Comparison of ENCODE assay signal across 20 cellular contexts in genomic region chr19:35988824-35989223, GRCh38. TPM values are rescaled to one million over a fixed set of nuclear protein-coding genes. Genes with fewer than 3 reads are reported as not detected.
DNase-seq lines count a peak whose midpoint lies in the region; ATAC-seq, FAIRE-seq and TF ChIP-seq lines count a peak whose summit lies in the region.
"Had no signal": no experiment of that assay in that cellular context is flagged by ENCODE, and none has a peak within 500 bp of the region (broad histone marks: within the 10 kb centered on the region; RNA-seq: fewer than 3 reads in every experiment).

No MANE protein-coding gene starts in this region.

- TF ChIP-seq CTCF in A549 (IDR thresholded peaks at IDR 0.05) (no peak), HEK293 (tag by site-specific recombination; IDR thresholded peaks at IDR 0.05) (no peak), K562 (IDR thresholded peaks at IDR 0.05 in 2 of 3, conservative IDR thresholded peaks at IDR 0.05 in 1 of 3; ENCODE audit: insufficient read depth in 2 of 3, low read depth in 1 of 3, low read length in 3 of 3) (no peak)

- no peak for DNase-seq in A549 (ENCODE audit: low read depth in 1 of 2, low spot score in 1 of 2)
- no peak for DNase-seq in K562 (ENCODE audit: extremely low read depth in 1 of 4, low spot score in 3 of 4)
- no peak for DNase-seq in left colon
- no peak for DNase-seq in mesendoderm
- DNase-seq: 8988T; AML-193; Caco-2; Calu3; CD4-positive, alpha-beta T cell; CD8-positive, alpha-beta T cell; DMS79 treated with DMSO at 0.1 percent for 48 hours; GF-D8 had no signal

- no peak overlapping the region for H3K9ac ChIP-seq in K562 (ENCODE audit: insufficient read depth in 1 of 2, low read depth in 2 of 2, low read length in 2 of 2)
- H3K9ac ChIP-seq in mesendoderm (ENCODE audit: low read length), result no peak overlapping the region
- H3K9ac ChIP-seq: BLaER1 treated with 17β-estradiol and CSF1 and Interleukin-3, amounts not matched to agents 10 nM and 100 nM had no signal

- no peak overlapping the region for H3K4ac ChIP-seq in mesendoderm (ENCODE audit: low read depth, low read length)

- no peaks in the 10 kb centered on the region for H3K4me1 ChIP-seq in A549
- peaks cover 8% of the 10 kb centered on the region for H3K4me1 ChIP-seq in HEK293 (ENCODE audit: control insufficient read depth, insufficient read depth, low read length)
- peaks cover 0 to 14% of the 10 kb centered on the region in 2 experiments; a peak in 2 of 5 replicates for H3K4me1 ChIP-seq in K562 (replicated peaks in 1 of 2; ENCODE audit: control insufficient read depth in 2 of 2, insufficient read depth in 2 of 2, low read length in 2 of 2)
- no peaks in the 10 kb centered on the region for H3K4me1 ChIP-seq in mesendoderm (ENCODE audit: control insufficient read depth, low read depth, low read length)
- H3K4me1 ChIP-seq: Caco-2 had no signal

- TF ChIP-seq EP300 in A549 (IDR thresholded peaks at IDR 0.05) (no peak), K562 (IDR thresholded peaks at IDR 0.05; ENCODE audit: low read length) (no peak)

- H4K20me1 ChIP-seq in K562 (replicated peaks; ENCODE audit: control insufficient read depth, insufficient read depth, low read length), result no peaks in the 10 kb centered on the region

- TF ChIP-seq POLR2A in A549 (IDR thresholded peaks at IDR 0.05; ENCODE audit: low read length) (no peak), K562 (conservative IDR thresholded peaks at IDR 0.05) (no peak)

- intact Hi-C loops in K562 (cut with micrococcal nuclease), result no loop called here
- intact Hi-C loops in left colon (cut with DNase I, micrococcal nuclease), result no loop called here

- FAIRE-seq in A549 (lab: Jason Lieb, UNC) (no peak), K562 (lab: Jason Lieb, UNC) (no peak)
- FAIRE-seq: A204.1, G401.6, GM12891, GM19239 had no signal

- no peak overlapping the region for H3K56ac ChIP-seq in mesendoderm (ENCODE audit: low read length)

- H3K27ac ChIP-seq in A549 (no peak overlapping the region), HEK293 (ENCODE audit: extremely low read depth, low read depth, low read length) (no peak overlapping the region), K562 (ENCODE audit: extremely low read depth, low read depth, low read length) (no peak overlapping the region), mesendoderm (ENCODE audit: low read depth, low read length) (no peak overlapping the region)
- H3K27ac ChIP-seq: BLaER1 treated with 17β-estradiol and CSF1 and Interleukin-3, amounts not matched to agents 10 nM and 100 nM; C4-2B had no signal

- H2BK120ac ChIP-seq in mesendoderm (ENCODE audit: low read depth, low read length), result no peak overlapping the region

- H3K23ac ChIP-seq in mesendoderm (ENCODE audit: low read length), result no peak overlapping the region

- H3K4me3 ChIP-seq in A549 (no peak overlapping the region), HEK293 (ENCODE audit: low read depth, low read length) (no peak overlapping the region), K562 (no peak overlapping the region), mesendoderm (ENCODE audit: low read length) (no peak overlapping the region)
- H3K4me3 ChIP-seq: BLaER1 treated with 17β-estradiol and CSF1 and Interleukin-3, amounts not matched to agents 10 nM and 100 nM had no signal

- no TSS peak for BruUV-seq in K562 (replicated peaks; lab: Mats Ljungman, UMichigan)

- POLR2A ChIA-PET in A549 (lab: Yijun Ruan, JAX) (interaction anchor here (0.6 kb wide), 1 partner anchor 70 kb away, joined by 3 read pairs; no protein-coding TSS in a partner anchor), HEK293 (lab: Yijun Ruan, JAX) (no interaction called here), K562 (lab: Yijun Ruan, JAX) (no interaction called here)

- no peak for ATAC-seq in A549
- no peak for ATAC-seq in K562
- no peak for ATAC-seq in left colon
- ATAC-seq in HG02571 (IDR thresholded peaks at IDR 0.05; ENCODE audit: unreplicated experiment), result no peak
- ATAC-seq: CD8-positive, alpha-beta T cell had no signal

- H3K36me3 ChIP-seq in HEK293 (ENCODE audit: control insufficient read depth in 2 of 2, insufficient read depth in 1 of 2, low read length in 2 of 2) (no peaks in the 10 kb centered on the region), K562 (ENCODE audit: control insufficient read depth, insufficient read depth, low read length) (no peaks in the 10 kb centered on the region), mesendoderm (ENCODE audit: control insufficient read depth, insufficient read depth, low read length) (no peaks in the 10 kb centered on the region)
- H3K36me3 ChIP-seq: BLaER1 treated with 17β-estradiol and CSF1 and Interleukin-3, amounts not matched to agents 10 nM and 100 nM had no signal

- no peaks in the 10 kb centered on the region for H3K9me1 ChIP-seq in K562 (ENCODE audit: control insufficient read depth, insufficient read depth, low read length)

- H2BK15ac ChIP-seq in mesendoderm (replicated peaks; ENCODE audit: low read depth), result no peak overlapping the region

- H3K18ac ChIP-seq in mesendoderm (ENCODE audit: low read length), result no peak overlapping the region

- no peaks in the 10 kb centered on the region for H3K79me1 ChIP-seq in mesendoderm (ENCODE audit: low read length)

- peaks cover 9% of the 10 kb centered on the region; the same call in 2 of the 3 replicates for H3K9me3 ChIP-seq in A549
- H3K9me3 ChIP-seq in HEK293 (ENCODE audit: control insufficient read depth, insufficient read depth, low read depth, low read length), result no peaks in the 10 kb centered on the region
- H3K9me3 ChIP-seq in K562 (replicated peaks; ENCODE audit: control insufficient read depth, insufficient read depth, low read depth, low read length), result peaks cover 3% of the 10 kb centered on the region

- H4K8ac ChIP-seq in mesendoderm (ENCODE audit: low read depth, low read length), result no peak overlapping the region

- peaks cover 10 to 25% of the 10 kb centered on the region in 2 experiments; a peak in 4 of 5 replicates for H3K27me3 ChIP-seq in K562 (ENCODE audit: control insufficient read depth in 2 of 2, insufficient read depth in 2 of 2, low read length in 2 of 2)
- no peaks in the 10 kb centered on the region for H3K27me3 ChIP-seq in mesendoderm (ENCODE audit: insufficient read depth, low read length, poor library complexity)

- H3K79me2 ChIP-seq in K562 (ENCODE audit: control insufficient read depth, insufficient read depth, low read length), result no peaks in the 10 kb centered on the region
- H3K79me2 ChIP-seq in mesendoderm (ENCODE audit: control insufficient read depth, insufficient read depth, low read length), result no peaks in the 10 kb centered on the region

- H2AK5ac ChIP-seq in mesendoderm (ENCODE audit: low read length), result no peak overlapping the region

- CTCF ChIA-PET in A549 (lab: Yijun Ruan, JAX) (interaction anchor here (0.6 to 1.2 kb wide), 4 partner anchors 27 to 335 kb away, joined by 3 to 4 read pairs (median 3); partner anchors contain the start of gene THAP8), HEK293 (lab: Yijun Ruan, JAX) (interaction anchor here (0.7 to 2.2 kb wide), 3 partner anchors 9 to 42 kb away, joined by 3 to 9 read pairs (median 3); no protein-coding TSS in a partner anchor), K562 (lab: Yijun Ruan, JAX; ENCODE audit: low intra/inter-chr PET ratio) (no interaction called here)

- 46% methylated on average over 3 of the region's 3 CpGs for WGBS in A549 (ENCODE audit: missing lambda C conversion rate)
- 3% methylated on average over 2 of the region's 3 CpGs for WGBS in K562 (ENCODE audit: insufficient coverage, low coverage, missing lambda C conversion rate)
- WGBS in mesendoderm (ENCODE audit: extremely low coverage, insufficient coverage, low lambda C conversion rate), result no CpG with 5 or more reads among the region's 3 CpGs

- no peak overlapping the region for H2BK5ac ChIP-seq in mesendoderm (ENCODE audit: low read length)

- H2AFZ ChIP-seq in K562 (ENCODE audit: low read depth, low read length), result no peak overlapping the region

- TF ChIP-seq RAD21 in A549 (conservative IDR thresholded peaks at IDR 0.05 in 1 of 2, IDR thresholded peaks at IDR 0.05 in 1 of 2), result no peak
- TF ChIP-seq RAD21 in K562 (CRISPR knock-in tag; conservative IDR thresholded peaks at IDR 0.05 in 1 of 2, IDR thresholded peaks at IDR 0.05 in 1 of 2), result no peak

- H3K4me2 ChIP-seq in A549, result no peak overlapping the region
- H3K4me2 ChIP-seq in K562 (ENCODE audit: insufficient read depth, low read length), result no peak overlapping the region
- no peak overlapping the region for H3K4me2 ChIP-seq in mesendoderm (ENCODE audit: low read length)
- H3K4me2 ChIP-seq: BLaER1 treated with 17β-estradiol and CSF1 and Interleukin-3, amounts not matched to agents 10 nM and 100 nM had no signal

- in situ Hi-C loops in K562 (cut with MboI), result no loop called here

- H4K5ac ChIP-seq in mesendoderm (ENCODE audit: low read length), result no peak overlapping the region

RNA-seq across cellular contexts. Expression of gene SDHAF1, which starts 6.2 kb away (rescaled TPM):
- polyA plus RNA-seq in A549 (2011; rRNA removed) (22.8 and 25.3 TPM in 2 replicates), A549 (2017; fragmentation: RNase III; extraction: RNeasy Plus Mini Kit Qiagen cat#74134 plus additional on column Dnase treatment) (22.6 to 27.1 TPM (median 23.2 TPM) in 3 replicates), K562 (2011; rRNA removed) (18.8 and 19.4 TPM in 2 replicates), K562 (2014; fragmentation: Illumina TruSeq; extraction: Trizol) (13.7 and 24.9 TPM in 2 replicates), K562 (2014; fragmentation: Nextera tagmentation; extraction: Ambion mirVana) (1 to 10 TPM in 1 of 2 experiments, under 1 TPM in 1; 0.42 to 1.1 TPM), K562 (2014; rRNA removed) (55.7 and 56.6 TPM in 2 replicates)
- 55.6 and 62.5 TPM in 2 replicates for polyA plus RNA-seq in A549 (2012; cell fraction: cytosol; rRNA removed)
- polyA plus RNA-seq in A549 (2012; cell fraction: nucleus; rRNA removed), result 41.6 and 44.6 TPM in 2 replicates
- polyA minus RNA-seq in A549 (2011; rRNA and poly(A)+ RNA removed), result 5.9 and 8.5 TPM in 2 replicates
- total RNA-seq in K562 (2011; cell fraction: chromatin; rRNA removed; ENCODE audit: low replicate concordance), result 6.0 and 23.0 TPM in 2 replicates
- 33.8 and 36.0 TPM in 2 replicates for total RNA-seq in K562 (2011; cell fraction: nucleolus; rRNA removed)
- 21.1 and 21.8 TPM in 2 replicates for total RNA-seq in K562 (2011; cell fraction: nucleoplasm; rRNA removed)
- total RNA-seq in K562 (2014; rRNA removed) (48.4 and 62.7 TPM in 2 replicates), K562 (2014; rRNA removed; fragmentation: Illumina TruSeq; extraction: Trizol) (14.8 and 15.3 TPM in 2 replicates), K562 (2015; rRNA removed; fragmentation: Illumina TruSeq; extraction: Trizol) (23.5 and 24.7 TPM in 2 replicates), K562 (2021) (32.3 and 37.3 TPM in 2 replicates), left colon (10 to 100 TPM; 19.6 to 20.0 TPM)
- 34.5 and 61.0 TPM in 2 replicates for polyA plus RNA-seq in K562 (2011; cell fraction: cytosol; rRNA removed)
- polyA plus RNA-seq in K562 (2011; cell fraction: nucleus; rRNA removed), result 16.5 and 24.0 TPM in 2 replicates
- polyA plus RNA-seq in K562 (2012), result 23.1 and 26.8 TPM in 2 replicates
- polyA minus RNA-seq in K562 (2011; rRNA and poly(A)+ RNA removed), result 3.9 and 4.7 TPM in 2 replicates
- 8.4 and 11.7 TPM in 2 replicates for polyA minus RNA-seq in K562 (2011; cell fraction: cytosol; rRNA and poly(A)+ RNA removed)
- 9.4 and 13.3 TPM in 2 replicates for polyA minus RNA-seq in K562 (2011; cell fraction: nucleus; rRNA and poly(A)+ RNA removed)
- 13.9 TPM for polyA plus RNA-seq in mesendoderm (2013, experiment 1 of 2)
- 14.6 TPM for polyA plus RNA-seq in mesendoderm (2013, experiment 2 of 2)

RNA-seq across cellular contexts. Expression of gene SYNE4, which starts 19.8 kb away (rescaled TPM):
- polyA plus RNA-seq in A549 (2011; rRNA removed) (0.56 and 0.60 TPM in 2 replicates), A549 (2017; fragmentation: RNase III; extraction: RNeasy Plus Mini Kit Qiagen cat#74134 plus additional on column Dnase treatment) (0.37 to 0.49 TPM (median 0.44 TPM) in 3 replicates), K562 (2011; rRNA removed) (0.65 and 0.87 TPM in 2 replicates), K562 (2014; fragmentation: Illumina TruSeq; extraction: Trizol) (0.28 and 0.37 TPM in 2 replicates), K562 (2014; fragmentation: Nextera tagmentation; extraction: Ambion mirVana) (under 1 TPM; 0.03 to 0.21 TPM), K562 (2014; rRNA removed) (0.48 and 1.1 TPM in 2 replicates)
- 0.47 and 0.52 TPM in 2 replicates for polyA plus RNA-seq in A549 (2012; cell fraction: cytosol; rRNA removed)
- 4.8 and 5.1 TPM in 2 replicates for polyA plus RNA-seq in A549 (2012; cell fraction: nucleus; rRNA removed)
- polyA minus RNA-seq in A549 (2011; rRNA and poly(A)+ RNA removed), result 0.15 and 0.37 TPM in 2 replicates
- total RNA-seq in K562 (2011; cell fraction: chromatin; rRNA removed; ENCODE audit: low replicate concordance), result 4.4 and 8.6 TPM in 2 replicates
- total RNA-seq in K562 (2011; cell fraction: nucleolus; rRNA removed), result 4.0 and 4.7 TPM in 2 replicates
- 4.6 and 5.8 TPM in 2 replicates for total RNA-seq in K562 (2011; cell fraction: nucleoplasm; rRNA removed)
- total RNA-seq in K562 (2014; rRNA removed) (0.23 and 0.24 TPM in 2 replicates), K562 (2014; rRNA removed; fragmentation: Illumina TruSeq; extraction: Trizol) (0.22 TPM in 1 of 2 replicates, not detected in the other), K562 (2015; rRNA removed; fragmentation: Illumina TruSeq; extraction: Trizol) (0.26 and 0.29 TPM in 2 replicates), K562 (2021) (0.53 and 0.72 TPM in 2 replicates), left colon (1 to 10 TPM; 6.5 to 9.0 TPM)
- 0.28 and 0.64 TPM in 2 replicates for polyA plus RNA-seq in K562 (2011; cell fraction: cytosol; rRNA removed)
- 6.0 and 6.5 TPM in 2 replicates for polyA plus RNA-seq in K562 (2011; cell fraction: nucleus; rRNA removed)
- 0.53 and 2.1 TPM in 2 replicates for polyA plus RNA-seq in K562 (2012)
- 0.07 TPM in 1 of 2 replicates, not detected in the other for polyA minus RNA-seq in K562 (2011; rRNA and poly(A)+ RNA removed)
- not detected in 2 replicates for polyA minus RNA-seq in K562 (2011; cell fraction: cytosol; rRNA and poly(A)+ RNA removed)
- 0.54 and 0.67 TPM in 2 replicates for polyA minus RNA-seq in K562 (2011; cell fraction: nucleus; rRNA and poly(A)+ RNA removed)
- 19.1 TPM for polyA plus RNA-seq in mesendoderm (2013, experiment 1 of 2)
- 19.3 TPM for polyA plus RNA-seq in mesendoderm (2013, experiment 2 of 2)

RNA-seq across cellular contexts. Expression of gene ALKBH6, which starts 25.2 kb away (rescaled TPM):
- polyA plus RNA-seq in A549 (2011; rRNA removed) (27.5 and 34.2 TPM in 2 replicates), A549 (2017; fragmentation: RNase III; extraction: RNeasy Plus Mini Kit Qiagen cat#74134 plus additional on column Dnase treatment) (40.4 to 47.1 TPM (median 46.4 TPM) in 3 replicates), K562 (2011; rRNA removed) (33.5 and 40.4 TPM in 2 replicates), K562 (2014; fragmentation: Illumina TruSeq; extraction: Trizol) (38.2 TPM in 2 replicates), K562 (2014; fragmentation: Nextera tagmentation; extraction: Ambion mirVana) (1 to 10 TPM in 1 of 2 experiments, under 1 TPM in 1; 0.67 to 2.3 TPM), K562 (2014; rRNA removed) (55.9 and 62.0 TPM in 2 replicates)
- 52.0 and 67.0 TPM in 2 replicates for polyA plus RNA-seq in A549 (2012; cell fraction: cytosol; rRNA removed)
- polyA plus RNA-seq in A549 (2012; cell fraction: nucleus; rRNA removed), result 104 and 143 TPM in 2 replicates
- 10.6 and 13.2 TPM in 2 replicates for polyA minus RNA-seq in A549 (2011; rRNA and poly(A)+ RNA removed)
- total RNA-seq in K562 (2011; cell fraction: chromatin; rRNA removed; ENCODE audit: low replicate concordance), result 56.4 and 79.7 TPM in 2 replicates
- 41.4 and 49.3 TPM in 2 replicates for total RNA-seq in K562 (2011; cell fraction: nucleolus; rRNA removed)
- total RNA-seq in K562 (2011; cell fraction: nucleoplasm; rRNA removed), result 60.1 and 64.5 TPM in 2 replicates
- total RNA-seq in K562 (2014; rRNA removed) (38.2 and 47.3 TPM in 2 replicates), K562 (2014; rRNA removed; fragmentation: Illumina TruSeq; extraction: Trizol) (20.3 and 25.8 TPM in 2 replicates), K562 (2015; rRNA removed; fragmentation: Illumina TruSeq; extraction: Trizol) (17.7 and 22.7 TPM in 2 replicates), K562 (2021) (34.5 and 35.0 TPM in 2 replicates), left colon (10 to 100 TPM; 15.3 to 22.1 TPM)
- polyA plus RNA-seq in K562 (2011; cell fraction: cytosol; rRNA removed), result 28.8 and 69.6 TPM in 2 replicates
- polyA plus RNA-seq in K562 (2011; cell fraction: nucleus; rRNA removed), result 121 and 132 TPM in 2 replicates
- 37.1 and 40.2 TPM in 2 replicates for polyA plus RNA-seq in K562 (2012)
- polyA minus RNA-seq in K562 (2011; rRNA and poly(A)+ RNA removed), result 10.9 and 11.2 TPM in 2 replicates
- 3.1 and 9.9 TPM in 2 replicates for polyA minus RNA-seq in K562 (2011; cell fraction: cytosol; rRNA and poly(A)+ RNA removed)
- 14.5 and 18.5 TPM in 2 replicates for polyA minus RNA-seq in K562 (2011; cell fraction: nucleus; rRNA and poly(A)+ RNA removed)
- polyA plus RNA-seq in mesendoderm (2013, experiment 1 of 2), result 25.6 TPM
- 23.7 TPM for polyA plus RNA-seq in mesendoderm (2013, experiment 2 of 2)

RNA-seq across cellular contexts. Expression of gene CLIP3, which starts 43.8 kb away (rescaled TPM):
- polyA plus RNA-seq in A549 (2011; rRNA removed) (1.1 and 1.4 TPM in 2 replicates), A549 (2017; fragmentation: RNase III; extraction: RNeasy Plus Mini Kit Qiagen cat#74134 plus additional on column Dnase treatment) (1.3 to 1.9 TPM (median 1.5 TPM) in 3 replicates), K562 (2011; rRNA removed) (0.08 and 0.14 TPM in 2 replicates), K562 (2014; fragmentation: Illumina TruSeq; extraction: Trizol) (0.11 and 0.16 TPM in 2 replicates), K562 (2014; fragmentation: Nextera tagmentation; extraction: Ambion mirVana) (under 1 TPM; 0.01 to 0.43 TPM), K562 (2014; rRNA removed) (0.13 TPM in 1 of 2 replicates, not detected in the other)
- polyA plus RNA-seq in A549 (2012; cell fraction: cytosol; rRNA removed), result 0.62 and 0.67 TPM in 2 replicates
- polyA plus RNA-seq in A549 (2012; cell fraction: nucleus; rRNA removed), result 7.1 and 8.6 TPM in 2 replicates
- polyA minus RNA-seq in A549 (2011; rRNA and poly(A)+ RNA removed), result 0.58 and 0.88 TPM in 2 replicates
- total RNA-seq in K562 (2011; cell fraction: chromatin; rRNA removed; ENCODE audit: low replicate concordance), result 0.26 and 0.51 TPM in 2 replicates
- 1.0 and 1.4 TPM in 2 replicates for total RNA-seq in K562 (2011; cell fraction: nucleolus; rRNA removed)
- total RNA-seq in K562 (2011; cell fraction: nucleoplasm; rRNA removed), result 0.23 and 0.73 TPM in 2 replicates
- total RNA-seq in K562 (2014; rRNA removed) (0.16 and 0.50 TPM in 2 replicates), K562 (2014; rRNA removed; fragmentation: Illumina TruSeq; extraction: Trizol) (not detected in 2 replicates), K562 (2015; rRNA removed; fragmentation: Illumina TruSeq; extraction: Trizol) (0.14 TPM in 1 of 2 replicates, not detected in the other), K562 (2021) (0.16 and 0.18 TPM in 2 replicates), left colon (10 to 100 TPM in 1 of 2 donors, 1 to 10 TPM in 1; 3.1 to 10.6 TPM)
- polyA plus RNA-seq in K562 (2011; cell fraction: cytosol; rRNA removed), result 0.03 and 0.07 TPM in 2 replicates
- polyA plus RNA-seq in K562 (2011; cell fraction: nucleus; rRNA removed), result 0.30 and 0.83 TPM in 2 replicates
- 0.79 and 1.8 TPM in 2 replicates for polyA plus RNA-seq in K562 (2012)
- polyA minus RNA-seq in K562 (2011; rRNA and poly(A)+ RNA removed), result not detected in 2 replicates
- not detected in 2 replicates for polyA minus RNA-seq in K562 (2011; cell fraction: cytosol; rRNA and poly(A)+ RNA removed)
- 0.13 and 0.33 TPM in 2 replicates for polyA minus RNA-seq in K562 (2011; cell fraction: nucleus; rRNA and poly(A)+ RNA removed)
- 6.4 TPM for polyA plus RNA-seq in mesendoderm (2013, experiment 1 of 2)
- 6.7 TPM for polyA plus RNA-seq in mesendoderm (2013, experiment 2 of 2)

RNA-seq across cellular contexts. Expression of gene LRFN3, which starts 52.6 kb away (rescaled TPM):
- 2.4 and 3.1 TPM in 2 replicates for polyA plus RNA-seq in A549 (2011; rRNA removed)
- 9.8 and 16.4 TPM in 2 replicates for polyA plus RNA-seq in A549 (2012; cell fraction: cytosol; rRNA removed)
- 13.2 and 22.2 TPM in 2 replicates for polyA plus RNA-seq in A549 (2012; cell fraction: nucleus; rRNA removed)
- 12.8 to 17.1 TPM (median 16.6 TPM) in 3 replicates for polyA plus RNA-seq in A549 (2017; fragmentation: RNase III; extraction: RNeasy Plus Mini Kit Qiagen cat#74134 plus additional on column Dnase treatment)
- 2.1 and 2.9 TPM in 2 replicates for polyA minus RNA-seq in A549 (2011; rRNA and poly(A)+ RNA removed)
- total RNA-seq in K562 (2011; cell fraction: chromatin; rRNA removed; ENCODE audit: low replicate concordance), result 0.32 TPM in 1 of 2 replicates, not detected in the other
- 0.26 and 0.50 TPM in 2 replicates for total RNA-seq in K562 (2011; cell fraction: nucleolus; rRNA removed)
- total RNA-seq in K562 (2011; cell fraction: nucleoplasm; rRNA removed), result 0.15 and 0.23 TPM in 2 replicates
- 0.08 TPM in 1 of 2 replicates, not detected in the other for total RNA-seq in K562 (2014; rRNA removed)
- not detected in 2 replicates for total RNA-seq in K562 (2014; rRNA removed; fragmentation: Illumina TruSeq; extraction: Trizol)
- total RNA-seq in K562 (2015; rRNA removed; fragmentation: Illumina TruSeq; extraction: Trizol), result not detected in 2 replicates
- 0.11 and 0.31 TPM in 2 replicates for total RNA-seq in K562 (2021)
- 0.16 TPM in 1 of 2 replicates, not detected in the other for polyA plus RNA-seq in K562 (2011; rRNA removed)
- 0.09 and 0.18 TPM in 2 replicates for polyA plus RNA-seq in K562 (2011; cell fraction: cytosol; rRNA removed)
- polyA plus RNA-seq in K562 (2011; cell fraction: nucleus; rRNA removed), result 0.17 and 0.20 TPM in 2 replicates
- polyA plus RNA-seq in K562 (2012), result 0.07 and 0.09 TPM in 2 replicates
- 0.03 and 0.19 TPM in 2 replicates for polyA plus RNA-seq in K562 (2014; fragmentation: Illumina TruSeq; extraction: Trizol)
- not detected for polyA plus RNA-seq in K562 (2014; fragmentation: Nextera tagmentation; extraction: Ambion mirVana)
- polyA plus RNA-seq in K562 (2014; rRNA removed), result 0.12 and 0.35 TPM in 2 replicates
- polyA minus RNA-seq in K562 (2011; rRNA and poly(A)+ RNA removed), result 0.04 and 0.06 TPM in 2 replicates
- polyA minus RNA-seq in K562 (2011; cell fraction: cytosol; rRNA and poly(A)+ RNA removed), result not detected in 2 replicates
- polyA minus RNA-seq in K562 (2011; cell fraction: nucleus; rRNA and poly(A)+ RNA removed), result 0.22 and 0.54 TPM in 2 replicates
- 10 to 100 TPM; 12.5 to 14.7 TPM for total RNA-seq in left colon
- polyA plus RNA-seq in mesendoderm (2013, experiment 1 of 2), result 7.6 TPM
- polyA plus RNA-seq in mesendoderm (2013, experiment 2 of 2), result 8.2 TPM
